ENCODE assay signal across 22 cellular contexts in the genomic region with DNA sequence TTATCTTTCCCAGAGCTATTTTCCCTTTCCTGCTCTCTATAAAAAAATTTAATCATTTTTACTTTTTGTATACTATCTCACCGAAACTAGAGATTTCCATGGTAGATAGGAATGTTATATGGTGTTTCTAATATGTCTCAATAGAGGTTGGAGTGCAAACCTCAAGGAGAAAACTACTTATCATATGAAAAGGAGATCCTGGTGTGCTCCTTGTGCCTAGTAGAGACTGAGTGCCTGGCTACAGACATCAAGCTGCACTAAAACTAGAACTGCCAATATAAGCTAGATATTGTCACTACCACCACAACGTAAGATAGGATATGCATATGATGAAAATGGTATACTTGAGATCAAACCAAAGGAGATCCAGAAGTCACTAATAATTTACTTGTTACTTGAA.
DNase-seq lines count a peak whose midpoint lies in the region; ATAC-seq, FAIRE-seq and TF ChIP-seq lines count a peak whose summit lies in the region.
"Had no signal": no experiment of that assay in that cellular context is flagged by ENCODE, and none has a peak within 500 bp of the region (broad histone marks: within the 10 kb centered on the region; RNA-seq: fewer than 3 reads in every experiment).

No MANE protein-coding gene starts in this region.

- BruUV-seq in PC-9 (replicated peaks; lab: Mats Ljungman, UMichigan) (no TSS peak), endothelial cell of umbilical vein (replicated peaks; lab: Mats Ljungman, UMichigan) (no TSS peak)

- dilution Hi-C loops in endothelial cell of umbilical vein (cut with MboI; ENCODE audit: extremely low pct_ligation_motif_present, low sequenced_read_pairs) = no loop called here

- H3K4me3 Mint-ChIP-seq in GM23338 (no peak overlapping the region), HFFc6 (no peak overlapping the region)
- H3K4me3 Mint-ChIP-seq: CD8-positive, alpha-beta memory T cell; T-helper 1 cell treated with Interleukin-12 subunit alpha and Interleukin-12 subunit beta and Interleukin-4 antibody, amounts not matched to agents 30 μg/mL and 1 μg/mL, for 36 hours had no signal

- no peaks in the 10 kb centered on the region for H3K9me1 ChIP-seq in endothelial cell of umbilical vein (replicated peaks; ENCODE audit: control insufficient read depth, extremely low read depth, insufficient read depth, low read length)

- no peak for TF ChIP-seq POLR2A in endothelial cell of umbilical vein (IDR thresholded peaks at IDR 0.05; ENCODE audit: low read depth, low read length)

- TF ChIP-seq CTCF in GM23338 (conservative IDR thresholded peaks at IDR 0.05; ENCODE audit: low read depth in 2 of 2) = no peak
- no peak for TF ChIP-seq CTCF in PC-9 (conservative IDR thresholded peaks at IDR 0.05)
- no peak for TF ChIP-seq CTCF in endothelial cell of umbilical vein (IDR thresholded peaks at IDR 0.05; ENCODE audit: extremely low read depth in 1 of 2, insufficient read depth in 1 of 2, low read depth in 1 of 2, low read length in 2 of 2)
- TF ChIP-seq CTCF in HFFc6 (IDR thresholded peaks at IDR 0.05) = no peak

- H3K4me1 ChIP-seq in GM23338 (ENCODE audit: insufficient read depth) = peaks cover 9% of the 10 kb centered on the region; the same call in 1 of the 2 replicates
- H3K4me1 ChIP-seq in PC-9 (replicated peaks; ENCODE audit: insufficient read depth) = no peaks in the 10 kb centered on the region
- peaks cover 12% of the 10 kb centered on the region for H3K4me1 ChIP-seq in endothelial cell of umbilical vein (ENCODE audit: control insufficient read depth, extremely low read depth, insufficient read depth, low read length)
- H3K4me1 ChIP-seq: HAP-1 had no signal

- H3K9me2 ChIP-seq in GM23338 (ENCODE audit: insufficient read depth) (no peaks in the 10 kb centered on the region), PC-9 (ENCODE audit: insufficient read depth) (peaks cover 3% of the 10 kb centered on the region; the same call in 1 of the 2 replicates)

- H3K27ac Mint-ChIP-seq in GM23338 (peak overlapping the region; percentile 83; the same call in 1 of the 2 replicates), HFFc6 (no peak overlapping the region)
- H3K27ac Mint-ChIP-seq: CD8-positive, alpha-beta memory T cell; T-helper 1 cell treated with Interleukin-12 subunit alpha and Interleukin-12 subunit beta and Interleukin-4 antibody, amounts not matched to agents 30 μg/mL and 1 μg/mL, for 36 hours had no signal

- intact Hi-C loops in PC-9 (cut with micrococcal nuclease; ENCODE audit: unreplicated experiment) (no loop called here), endothelial cell of umbilical vein (cut with micrococcal nuclease) (loop anchor here (5.0 kb wide), 1 partner anchor 53 kb away; no protein-coding TSS in a partner anchor), posterior cingulate gyrus (cut with DNase I) (no loop called here)

- H3K79me2 ChIP-seq in GM23338 (replicated peaks; ENCODE audit: insufficient read depth) (no peaks in the 10 kb centered on the region), PC-9 (ENCODE audit: low read depth) (no peaks in the 10 kb centered on the region), endothelial cell of umbilical vein (ENCODE audit: control insufficient read depth, insufficient read depth, low read length) (no peaks in the 10 kb centered on the region)

- CTCF ChIA-PET in PC-9 (lab: Charles Lee) = no interaction called here
- CTCF ChIA-PET in endothelial cell of umbilical vein (lab: Charles Lee) = no interaction called here

- H3K27me3 ChIP-seq in GM23338 (ENCODE audit: insufficient read depth) (no peaks in the 10 kb centered on the region), PC-9 (ENCODE audit: insufficient read depth, low read depth) (no peaks in the 10 kb centered on the region), endothelial cell of umbilical vein (ENCODE audit: control insufficient read depth in 2 of 2, insufficient read depth in 2 of 2, low read length in 2 of 2) (no peaks in the 10 kb centered on the region)

- H3F3A ChIP-seq in GM23338 (replicated peaks; ENCODE audit: low read depth) (no peaks in the 10 kb centered on the region), PC-9 (ENCODE audit: insufficient read depth, low read depth) (no peaks in the 10 kb centered on the region)

- H3K4me3 ChIP-seq in GM23338 = no peak overlapping the region
- H3K4me3 ChIP-seq in PC-9 = no peak overlapping the region
- H3K4me3 ChIP-seq in endothelial cell of umbilical vein (replicated peaks in 1 of 3; ENCODE audit: insufficient read depth in 1 of 3, low read depth in 1 of 3, low read length in 3 of 3) = no peak overlapping the region
- H3K4me3 ChIP-seq: HAP-1 had no signal

- H3K27me3 Mint-ChIP-seq in GM23338 (ENCODE audit: insufficient read depth, low read depth, poor library complexity) (no peaks in the 10 kb centered on the region), HFFc6 (ENCODE audit: insufficient read depth) (no peaks in the 10 kb centered on the region)
- H3K27me3 Mint-ChIP-seq: CD8-positive, alpha-beta memory T cell had no signal

- H3K4me1 Mint-ChIP-seq in GM23338 = peaks cover 9% of the 10 kb centered on the region
- H3K4me1 Mint-ChIP-seq in HFFc6 (ENCODE audit: low read depth) = no peaks in the 10 kb centered on the region; the same call in 1 of the 2 replicates
- H3K4me1 Mint-ChIP-seq: CD8-positive, alpha-beta memory T cell had no signal

- H3K9me3 Mint-ChIP-seq in GM23338 = no peaks in the 10 kb centered on the region
- peaks cover 12% of the 10 kb centered on the region for H3K9me3 Mint-ChIP-seq in HFFc6
- H3K9me3 Mint-ChIP-seq: T-helper 1 cell treated with Interleukin-12 subunit alpha and Interleukin-12 subunit beta and Interleukin-4 antibody, amounts not matched to agents 30 μg/mL and 1 μg/mL, for 36 hours had no signal

- ATAC-seq in GM23338 = no peak

- POLR2A ChIA-PET in PC-9 (lab: Charles Lee; ENCODE audit: unreplicated experiment) (no interaction called here), endothelial cell of umbilical vein (lab: Charles Lee) (no interaction called here)

- no peak overlapping the region for H3K4me2 ChIP-seq in GM23338
- no peak overlapping the region for H3K4me2 ChIP-seq in PC-9
- peak overlapping the region; percentile 38 for H3K4me2 ChIP-seq in endothelial cell of umbilical vein (ENCODE audit: insufficient read depth, low read length)
- H3K4me2 ChIP-seq: KMS-11 had no signal

- H3K36me3 Mint-ChIP-seq in GM23338 (ENCODE audit: low read depth) (no peaks in the 10 kb centered on the region), HFFc6 (ENCODE audit: low read depth) (no peaks in the 10 kb centered on the region)
- H3K36me3 Mint-ChIP-seq: CD8-positive, alpha-beta memory T cell had no signal

- H3K9me3 ChIP-seq in PC-9 (ENCODE audit: insufficient read depth, low read depth) (no peaks in the 10 kb centered on the region), endothelial cell of umbilical vein (replicated peaks; ENCODE audit: control insufficient read depth, insufficient read depth, low read length) (no peaks in the 10 kb centered on the region)
- H3K9me3 ChIP-seq: HAP-1 had no signal

- H4K20me1 ChIP-seq in GM23338 (replicated peaks; ENCODE audit: insufficient read depth) (no peaks in the 10 kb centered on the region), PC-9 (ENCODE audit: insufficient read depth) (no peaks in the 10 kb centered on the region), endothelial cell of umbilical vein (replicated peaks; ENCODE audit: control insufficient read depth, extremely low read depth, insufficient read depth, low read length) (no peaks in the 10 kb centered on the region)

- no peak overlapping the region for H3K9ac ChIP-seq in endothelial cell of umbilical vein (replicated peaks; ENCODE audit: extremely low read depth, insufficient read depth, low read length)
- H3K9ac ChIP-seq: KMS-11 had no signal

- H3K36me3 ChIP-seq in GM23338 (ENCODE audit: insufficient read depth) (no peaks in the 10 kb centered on the region), PC-9 (ENCODE audit: low read depth) (no peaks in the 10 kb centered on the region), endothelial cell of umbilical vein (ENCODE audit: control insufficient read depth in 2 of 2, extremely low read depth in 1 of 2, insufficient read depth in 2 of 2, low read length in 2 of 2) (no peaks in the 10 kb centered on the region)
- H3K36me3 ChIP-seq: HAP-1 had no signal

- DNase-seq in GM23338 (ENCODE audit: low spot score) = no peak
- DNase-seq in PC-9 = no peak
- no peak for DNase-seq in endothelial cell of umbilical vein (ENCODE audit: low read depth, low spot score)
- no peak for DNase-seq in NCI-H1436 (lab: John Stamatoyannopoulos, UW)
- no peak for DNase-seq in NCI-H510A treated with DMSO at 0.1 percent for 48 hours (lab: John Stamatoyannopoulos, UW)
- no peak for DNase-seq in HFFc6
- DNase-seq in posterior cingulate gyrus = no peak
- DNase-seq: ACHN; C1 segment of cervical spinal cord; CD8-positive, alpha-beta memory T cell; DMS53; NCI-H1105 treated with DMSO at 0.1 percent for 48 hours; NCI-H1694; NCI-H2081; NCI-H2171; NCI-H345; NCI-H526; Right ventricle myocardium superior had no signal

- H2AFZ ChIP-seq in GM23338 (peak overlapping the region; percentile 48; the same call in 1 of the 2 replicates), PC-9 (peak overlapping the region; percentile 35), endothelial cell of umbilical vein (ENCODE audit: low read depth, low read length) (no peak overlapping the region)

- FAIRE-seq in endothelial cell of umbilical vein (lab: Jason Lieb, UNC) = no peak
- FAIRE-seq: D721Med had no signal

- H3K27ac ChIP-seq in GM23338 (ENCODE audit: low read depth) = no peak overlapping the region
- H3K27ac ChIP-seq in PC-9 = no peak overlapping the region
- no peak overlapping the region for H3K27ac ChIP-seq in endothelial cell of umbilical vein (ENCODE audit: insufficient read depth, low read depth, low read length)
- H3K27ac ChIP-seq: KMS-11 had no signal

TF ChIP-seq in GM23338, 12 proteins besides CTCF, POLR2A, EP300 and RAD21:
- no peak for TF ChIP-seq CREB1 (CRISPR knock-in tag; IDR thresholded peaks at IDR 0.05; ENCODE audit: low read depth)
- no peak for TF ChIP-seq EZH2 (IDR thresholded peaks at IDR 0.05; ENCODE audit: low read depth, unreplicated experiment)
- no peak for TF ChIP-seq STAT1 (IDR thresholded peaks at IDR 0.05; ENCODE audit: unreplicated experiment)

TF ChIP-seq in endothelial cell of umbilical vein, 7 proteins besides CTCF, POLR2A, EP300 and RAD21 (continues in another document):
- TF ChIP-seq MYC (IDR thresholded peaks at IDR 0.05; ENCODE audit: low read depth, low read length) (no peak), EZH2 (IDR thresholded peaks at IDR 0.05; ENCODE audit: borderline replicate concordance, low read depth, low read length, severe bottlenecking) (no peak), POLR2AphosphoS5 (IDR thresholded peaks at IDR 0.05; ENCODE audit: insufficient read depth, low read depth, low read length) (no peak), FOS (IDR thresholded peaks at IDR 0.05; ENCODE audit: borderline replicate concordance, insufficient read depth, low read length) (no peak), GATA2 (IDR thresholded peaks at IDR 0.05; ENCODE audit: insufficient read depth, insufficient read length, low read depth, low read length) (no peak)
- TF ChIP-seq, protein P1, sequence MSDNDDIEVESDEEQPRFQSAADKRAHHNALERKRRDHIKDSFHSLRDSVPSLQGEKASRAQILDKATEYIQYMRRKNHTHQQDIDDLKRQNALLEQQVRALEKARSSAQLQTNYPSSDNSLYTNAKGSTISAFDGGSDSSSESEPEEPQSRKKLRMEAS (IDR thresholded peaks at IDR 0.05; ENCODE audit: insufficient read depth, insufficient read length) = no peak
